In genomic region chr11:19432370-19433163, GRCh38 we compare ENCODE assay signal across 8 cellular contexts.
DNase-seq lines count a peak whose midpoint lies in the region; ATAC-seq and TF ChIP-seq lines count a peak whose summit lies in the region.

No MANE protein-coding gene starts in this region.

- no peak for TF ChIP-seq CTCF in CD4-positive, alpha-beta T cell (IDR thresholded peaks at IDR 0.05)

- peaks cover 8% of the 10 kb centered on the region for H3K27me3 ChIP-seq in CD4-positive, alpha-beta T cell (ENCODE audit: control insufficient read depth, insufficient read depth, low read length)

- DNase-seq in NCI-H2196 (lab: John Stamatoyannopoulos, UW; ENCODE audit: unreplicated experiment) (peak; percentile 21), NCI-H2196 treated with DMSO at 0.1 percent for 48 hours (lab: John Stamatoyannopoulos, UW; ENCODE audit: unreplicated experiment) (no peak), T1000 (lab: John Stamatoyannopoulos, UW) (peak; percentile 37), skeletal muscle cell (ENCODE audit: low read depth) (peak; percentile 91), DMS153 (lab: John Stamatoyannopoulos, UW) (no peak), hypothalamus (lab: John Stamatoyannopoulos, UW) (no peak)
- DNase-seq in CD4-positive, alpha-beta T cell = no peak

- no peak overlapping the region for H3K4me3 Mint-ChIP-seq in CD4-positive, alpha-beta T cell

- H3K4me1 Mint-ChIP-seq in CD4-positive, alpha-beta T cell (ENCODE audit: low read depth) = no peaks in the 10 kb centered on the region

- H3K9me3 Mint-ChIP-seq in CD4-positive, alpha-beta T cell = no peaks in the 10 kb centered on the region

- POLR2A ChIA-PET in CD4-positive, alpha-beta T cell (lab: Charles Lee) = no interaction called here

- intact Hi-C loops in CD4-positive, alpha-beta T cell (cut with DNase I, micrococcal nuclease) = no loop called here

- H3K4me3 ChIP-seq in skeletal muscle cell (ENCODE audit: low read depth, low read length) = no peak overlapping the region

- ATAC-seq in HG02970 (IDR thresholded peaks at IDR 0.05; ENCODE audit: low FRiP score, unreplicated experiment) = peak; percentile 66
- no peak for ATAC-seq in CD4-positive, alpha-beta T cell (ENCODE audit: poor library complexity)

- H3K27ac Mint-ChIP-seq in CD4-positive, alpha-beta T cell = no peak overlapping the region

- H3K27ac ChIP-seq in CD4-positive, alpha-beta T cell (ENCODE audit: low read depth, low read length) = no peak overlapping the region

- peaks cover 32% of the 10 kb centered on the region for H3K27me3 Mint-ChIP-seq in CD4-positive, alpha-beta T cell

- no peaks in the 10 kb centered on the region for H3K9me3 ChIP-seq in CD4-positive, alpha-beta T cell (ENCODE audit: control insufficient read depth, low read length)

- H3K36me3 Mint-ChIP-seq in CD4-positive, alpha-beta T cell (ENCODE audit: low read depth) = no peaks in the 10 kb centered on the region

- CTCF ChIA-PET in CD4-positive, alpha-beta T cell (lab: Charles Lee) = no interaction called here

Comparison
In these comparisons a context has a peak if more than half of its experiments do, and no peak if none do; other contexts are left out.
1. DNase-seq: peak in NCI-H2196 (single experiment), T1000 (single experiment) and skeletal muscle cell (single experiment); none in NCI-H2196 treated with DMSO at 0.1 percent for 48 hours (single experiment), DMS153 (single experiment), CD4-positive, alpha-beta T cell (0 of 10) and hypothalamus (0 of 51).